ENCODE assay signal across 15 cellular contexts in genomic region chr7:149454006-149454405, GRCh38. TPM values are rescaled to one million over a fixed set of nuclear protein-coding genes. Genes with fewer than 3 reads are reported as not detected.
DNase-seq lines count a peak whose midpoint lies in the region; TF ChIP-seq lines count a peak whose summit lies in the region.
"Had no signal": no experiment of that assay in that cellular context is flagged by ENCODE, and none has a peak within 500 bp of the region (broad histone marks: within the 10 kb centered on the region; RNA-seq: fewer than 3 reads in every experiment).

No MANE protein-coding gene starts in this region.

- intact Hi-C loops in dendritic cell treated with granulocyte-macrophage colony-stimulating factor and Interleukin-4, amounts not matched to agents 40 ng/mL and 50 ng/mL, for 4 days (cut with micrococcal nuclease) = no loop called here

- H3K9me3 Mint-ChIP-seq in dendritic cell treated with granulocyte-macrophage colony-stimulating factor and Interleukin-4, amounts not matched to agents 40 ng/mL and 50 ng/mL, for 4 days = no peaks in the 10 kb centered on the region
- no peaks in the 10 kb centered on the region for H3K9me3 Mint-ChIP-seq in osteocyte (ENCODE audit: unreplicated experiment)
- H3K9me3 Mint-ChIP-seq: CD4-positive, CD25-positive, alpha-beta regulatory T cell; CD8-positive, alpha-beta memory T cell had no signal

- peaks cover 18% of the 10 kb centered on the region for H3K4me1 Mint-ChIP-seq in dendritic cell treated with granulocyte-macrophage colony-stimulating factor and Interleukin-4, amounts not matched to agents 40 ng/mL and 50 ng/mL, for 4 days (ENCODE audit: low read depth)
- peaks cover 10% of the 10 kb centered on the region for H3K4me1 Mint-ChIP-seq in osteocyte (ENCODE audit: unreplicated experiment)

- DNase-seq in activated CD8-positive, alpha-beta memory T cell treated with anti-CD3 and anti-CD28 coated beads for 24 hours = peak; percentile 38
- no peak for DNase-seq in activated CD8-positive, alpha-beta memory T cell treated with anti-CD3 and anti-CD28 coated beads, Interleukin-2, amount 50 U/mL, for 4 hours
- DNase-seq in osteocyte (ENCODE audit: extremely low spot score, unreplicated experiment) (peak; percentile 73), ureter (ENCODE audit: low spot score) (peak; percentile 23), iPS-NIHi11 (ENCODE audit: low spot score) (no peak), NCI-H345 treated with DMSO at 0.1 percent for 48 hours (lab: John Stamatoyannopoulos, UW; ENCODE audit: unreplicated experiment) (no peak)
- DNase-seq: BE2C; C1 segment of cervical spinal cord; CD4-positive, CD25-positive, alpha-beta regulatory T cell; CD8-positive, alpha-beta memory T cell; COR-L47; DMS 273 treated with DMSO at 0.1 percent for 48 hours; DMS53; GM23248 had no signal

- no peak for TF ChIP-seq CTCF in osteocyte (IDR thresholded peaks at IDR 0.05)

- H3K27me3 Mint-ChIP-seq in dendritic cell treated with granulocyte-macrophage colony-stimulating factor and Interleukin-4, amounts not matched to agents 40 ng/mL and 50 ng/mL, for 4 days = peaks cover 1% of the 10 kb centered on the region
- H3K27me3 Mint-ChIP-seq in osteocyte (ENCODE audit: unreplicated experiment) = no peaks in the 10 kb centered on the region
- H3K27me3 Mint-ChIP-seq: CD8-positive, alpha-beta memory T cell had no signal

- no peak overlapping the region for H3K4me3 Mint-ChIP-seq in dendritic cell treated with granulocyte-macrophage colony-stimulating factor and Interleukin-4, amounts not matched to agents 40 ng/mL and 50 ng/mL, for 4 days
- H3K4me3 Mint-ChIP-seq in osteocyte (ENCODE audit: unreplicated experiment) = no peak overlapping the region
- H3K4me3 Mint-ChIP-seq: CD4-positive, CD25-positive, alpha-beta regulatory T cell had no signal

- H3K36me3 Mint-ChIP-seq in dendritic cell treated with granulocyte-macrophage colony-stimulating factor and Interleukin-4, amounts not matched to agents 40 ng/mL and 50 ng/mL, for 4 days (ENCODE audit: low read depth) = peaks cover 64% of the 10 kb centered on the region
- peaks cover 46% of the 10 kb centered on the region for H3K36me3 Mint-ChIP-seq in osteocyte (ENCODE audit: unreplicated experiment)

- H3K27ac Mint-ChIP-seq in dendritic cell treated with granulocyte-macrophage colony-stimulating factor and Interleukin-4, amounts not matched to agents 40 ng/mL and 50 ng/mL, for 4 days = peak overlapping the region; percentile 20
- no peak overlapping the region for H3K27ac Mint-ChIP-seq in osteocyte (ENCODE audit: unreplicated experiment)
- H3K27ac Mint-ChIP-seq: CD4-positive, CD25-positive, alpha-beta regulatory T cell; CD8-positive, alpha-beta memory T cell had no signal

RNA-seq across cellular contexts. Expression of gene ZNF777, which starts 6.9 kb away (rescaled TPM):
- total RNA-seq in osteocyte (16.3 and 17.1 TPM in 2 replicates), ureter (15.1 TPM)

RNA-seq across cellular contexts. Expression of gene ZNF746, which starts 43.6 kb away (rescaled TPM):
- total RNA-seq in osteocyte (19.1 and 20.5 TPM in 2 replicates), ureter (17.3 TPM)

Comparison
In these comparisons a context has a peak if more than half of its experiments do, and no peak if none do; other contexts are left out.
1. DNase-seq: peak in activated CD8-positive, alpha-beta memory T cell treated with anti-CD3 and anti-CD28 coated beads for 24 hours (single experiment), osteocyte (single experiment) and ureter (single experiment); none in activated CD8-positive, alpha-beta memory T cell treated with anti-CD3 and anti-CD28 coated beads, Interleukin-2, amount 50 U/mL, for 4 hours (single experiment), iPS-NIHi11 (single experiment) and NCI-H345 treated with DMSO at 0.1 percent for 48 hours (single experiment).